In the genomic region with DNA sequence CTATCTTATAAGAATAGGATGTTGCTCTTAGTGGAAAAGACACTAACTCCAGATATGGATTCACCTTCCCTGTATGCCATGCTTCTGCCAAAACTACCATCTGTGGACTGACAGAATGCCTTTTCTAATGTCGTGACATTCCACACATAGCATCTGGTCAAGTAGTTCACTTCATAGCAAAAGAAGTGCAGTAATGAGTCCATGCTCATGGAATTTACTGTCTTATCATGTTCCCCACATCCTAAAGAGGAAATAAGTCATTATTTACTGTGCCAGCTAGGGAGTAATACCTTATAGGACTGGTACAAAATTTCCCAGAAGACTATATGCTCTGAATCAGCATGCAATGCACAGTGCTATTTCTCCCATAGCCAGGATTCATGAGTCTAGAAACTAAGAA, we compare ENCODE assay signal across 21 cellular contexts.
DNase-seq lines count a peak whose midpoint lies in the region; TF ChIP-seq lines count a peak whose summit lies in the region.
"Had no signal": no experiment of that assay in that cellular context is flagged by ENCODE, and none has a peak within 500 bp of the region (broad histone marks: within the 10 kb centered on the region; RNA-seq: fewer than 3 reads in every experiment).

No MANE protein-coding gene starts in this region.

- H3K27ac ChIP-seq in GM23248: peak overlapping the region; percentile 33; the same call in 1 of the 2 replicates
- H3K27ac ChIP-seq in RWPE1: no peak overlapping the region
- H3K27ac ChIP-seq in mesodermal cell (ENCODE audit: low read depth, low read length, severe bottlenecking): peak overlapping the region; percentile 52
- H3K27ac ChIP-seq: BLaER1, heart left ventricle, right atrium auricular region had no signal

- no peak for TF ChIP-seq POLR2A in lower leg skin (IDR thresholded peaks at IDR 0.05)

- POLR2A ChIA-PET in RWPE1 (lab: Yijun Ruan, JAX; ENCODE audit: low non-redundant PET): no interaction called here
- POLR2A ChIA-PET in activated CD4-positive, alpha-beta memory T cell treated with anti-CD3 and anti-CD28 coated beads, Interleukin-2, amount 10 ng/mL, durations not matched to agents 7 days and 5 days (lab: Charles Lee): no interaction called here

- H3K4me3 Mint-ChIP-seq in activated CD4-positive, alpha-beta memory T cell treated with anti-CD3 and anti-CD28 coated beads, Interleukin-2, amount 10 ng/mL, durations not matched to agents 7 days and 5 days: no peak overlapping the region
- H3K4me3 Mint-ChIP-seq: activated T-cell treated with anti-CD3 and anti-CD28 coated beads, Interleukin-2, amount 50 U/mL, for 24 hours; naive thymus-derived CD8-positive, alpha-beta T cell; type B pancreatic cell had no signal

- no peak overlapping the region for H3K9ac ChIP-seq in GM23248
- H3K9ac ChIP-seq: BLaER1 had no signal

- no peak overlapping the region for H2AFZ ChIP-seq in GM23248

- H3K36me3 Mint-ChIP-seq in activated CD4-positive, alpha-beta memory T cell treated with anti-CD3 and anti-CD28 coated beads, Interleukin-2, amount 10 ng/mL, durations not matched to agents 7 days and 5 days (ENCODE audit: low read depth): no peaks in the 10 kb centered on the region
- H3K36me3 Mint-ChIP-seq: naive thymus-derived CD8-positive, alpha-beta T cell; type B pancreatic cell had no signal

- no peaks in the 10 kb centered on the region for H4K20me1 ChIP-seq in GM23248 (ENCODE audit: insufficient read depth)
- H4K20me1 ChIP-seq: BLaER1 had no signal

- H3K4me1 ChIP-seq in GM23248 (ENCODE audit: insufficient read depth) (no peaks in the 10 kb centered on the region), mesodermal cell (ENCODE audit: control insufficient read depth, insufficient read depth, low read length, poor library complexity, severe bottlenecking) (peaks cover 13% of the 10 kb centered on the region)
- H3K4me1 ChIP-seq: BLaER1, heart left ventricle, right atrium auricular region had no signal

- DNase-seq in GM23248: peak; percentile 47
- peak; percentile 37 for DNase-seq in RWPE1 (ENCODE audit: low spot score)
- DNase-seq in dermis blood vessel endothelial cell: peak; percentile 0
- DNase-seq in lower leg skin (ENCODE audit: low spot score in 2 of 2): no peak
- DNase-seq in activated naive CD4-positive, alpha-beta T cell (lab: John Stamatoyannopoulos, UW): no peak
- no peak for DNase-seq in HK-2 (ENCODE audit: unreplicated experiment)
- no peak for DNase-seq in activated CD4-positive, alpha-beta memory T cell treated with anti-CD3 and anti-CD28 coated beads, Interleukin-2, amount 10 ng/mL, durations not matched to agents 7 days and 5 days
- DNase-seq: activated CD4-positive, alpha-beta T cell treated with anti-CD3 and anti-CD28 coated beads for 48 hours; activated T-cell treated with anti-CD3 and anti-CD28 coated beads, Interleukin-2, amount 50 U/mL, for 24 hours; DMS79 treated with DMSO at 0.1 percent for 48 hours; heart left ventricle; left cardiac atrium; naive thymus-derived CD8-positive, alpha-beta T cell; NCI-H1092 treated with DMSO at 0.1 percent for 48 hours; OCI-M1; stimulated activated CD4-positive, alpha-beta T cell treated with anti-CD3 and anti-CD28 coated beads, Interleukin-2, amount 100 ng/mL, for 48 hours; T-helper 2 cell had no signal

- H3K9me2 ChIP-seq in GM23248 (ENCODE audit: insufficient read depth): no peaks in the 10 kb centered on the region

- H3K27me3 ChIP-seq in GM23248 (replicated peaks; ENCODE audit: insufficient read depth): no peaks in the 10 kb centered on the region
- H3K27me3 ChIP-seq: BLaER1, heart left ventricle, right atrium auricular region had no signal

- H3K9me3 ChIP-seq in GM23248 (ENCODE audit: low read depth) (no peaks in the 10 kb centered on the region), mesodermal cell (ENCODE audit: control insufficient read depth, low read length) (no peaks in the 10 kb centered on the region)
- H3K9me3 ChIP-seq: BLaER1, right atrium auricular region had no signal

- intact Hi-C loops in lower leg skin (cut with DNase I; ENCODE audit: low total_unique reads): no loop called here

- CTCF ChIA-PET in RWPE1 (lab: Yijun Ruan, JAX): no interaction called here
- CTCF ChIA-PET in activated CD4-positive, alpha-beta memory T cell treated with anti-CD3 and anti-CD28 coated beads, Interleukin-2, amount 10 ng/mL, durations not matched to agents 7 days and 5 days (lab: Charles Lee): no interaction called here

- H3K4me3 ChIP-seq in GM23248: no peak overlapping the region
- H3K4me3 ChIP-seq in mesodermal cell (ENCODE audit: extremely low read depth, insufficient read depth, low read length, poor library complexity, severe bottlenecking): no peak overlapping the region
- no peak overlapping the region for H3K4me3 ChIP-seq in lower leg skin (ENCODE audit: low read depth, poor library complexity, severe bottlenecking)
- H3K4me3 ChIP-seq: BLaER1, heart left ventricle, right atrium auricular region had no signal

- H3K4me1 Mint-ChIP-seq in activated CD4-positive, alpha-beta memory T cell treated with anti-CD3 and anti-CD28 coated beads, Interleukin-2, amount 10 ng/mL, durations not matched to agents 7 days and 5 days: no peaks in the 10 kb centered on the region
- H3K4me1 Mint-ChIP-seq: naive thymus-derived CD8-positive, alpha-beta T cell had no signal

- H3F3A ChIP-seq in GM23248 (ENCODE audit: insufficient read depth): no peaks in the 10 kb centered on the region

- no peak overlapping the region for H3K4me2 ChIP-seq in GM23248 (ENCODE audit: unreplicated experiment)
- H3K4me2 ChIP-seq: BLaER1 had no signal

- H3K9me3 Mint-ChIP-seq in activated CD4-positive, alpha-beta memory T cell treated with anti-CD3 and anti-CD28 coated beads, Interleukin-2, amount 10 ng/mL, durations not matched to agents 7 days and 5 days: no peaks in the 10 kb centered on the region
- H3K9me3 Mint-ChIP-seq: activated T-cell treated with anti-CD3 and anti-CD28 coated beads, Interleukin-2, amount 50 U/mL, for 24 hours; type B pancreatic cell had no signal

- H3K36me3 ChIP-seq in GM23248 (ENCODE audit: low read depth) (no peaks in the 10 kb centered on the region), mesodermal cell (ENCODE audit: control insufficient read depth, insufficient read depth, low read length) (no peaks in the 10 kb centered on the region)
- H3K36me3 ChIP-seq: BLaER1, heart left ventricle, right atrium auricular region had no signal

- WGBS in GM23248 (ENCODE audit: low coverage in 1 of 2, low lambda C conversion rate in 2 of 2, missing lambda C conversion rate in 2 of 2), 2 experiments: 0% methylated on average over 1 of the region's 1 CpG
- WGBS in mesodermal cell (ENCODE audit: insufficient coverage in 2 of 2), 2 experiments: 0% methylated on average over 1 of the region's 1 CpG; no CpG with 5 or more reads in 1 of the 2 experiments
- 23 to 36% methylated on average over 1 of the region's 1 CpG for WGBS in lower leg skin, 2 donors

- no peaks in the 10 kb centered on the region for H3K79me2 ChIP-seq in GM23248 (ENCODE audit: insufficient read depth)

- no peaks in the 10 kb centered on the region for H3K27me3 Mint-ChIP-seq in activated CD4-positive, alpha-beta memory T cell treated with anti-CD3 and anti-CD28 coated beads, Interleukin-2, amount 10 ng/mL, durations not matched to agents 7 days and 5 days
- H3K27me3 Mint-ChIP-seq: activated T-cell treated with anti-CD3 and anti-CD28 coated beads, Interleukin-2, amount 50 U/mL, for 24 hours; naive thymus-derived CD8-positive, alpha-beta T cell; type B pancreatic cell had no signal

- in situ Hi-C loops in GM23248 (cut with MboI): no loop called here

- no peak for TF ChIP-seq CTCF in RWPE1 (conservative IDR thresholded peaks at IDR 0.05; ENCODE audit: low read depth)
- TF ChIP-seq CTCF in lower leg skin (IDR thresholded peaks at IDR 0.05): no peak

- H3K27ac Mint-ChIP-seq in activated CD4-positive, alpha-beta memory T cell treated with anti-CD3 and anti-CD28 coated beads, Interleukin-2, amount 10 ng/mL, durations not matched to agents 7 days and 5 days: no peak overlapping the region
- H3K27ac Mint-ChIP-seq: activated T-cell treated with anti-CD3 and anti-CD28 coated beads, Interleukin-2, amount 50 U/mL, for 24 hours; naive thymus-derived CD8-positive, alpha-beta T cell; type B pancreatic cell had no signal

Comparison
In these comparisons a context has a peak if more than half of its experiments do, and no peak if none do; other contexts are left out.
1. DNase-seq: peak in GM23248 (single experiment), RWPE1 (single experiment) and dermis blood vessel endothelial cell (single experiment); none in lower leg skin (0 of 2), activated naive CD4-positive, alpha-beta T cell (0 of 4), HK-2 (single experiment) and activated CD4-positive, alpha-beta memory T cell treated with anti-CD3 and anti-CD28 coated beads, Interleukin-2, amount 10 ng/mL, durations not matched to agents 7 days and 5 days (single experiment).